In the genomic region with DNA sequence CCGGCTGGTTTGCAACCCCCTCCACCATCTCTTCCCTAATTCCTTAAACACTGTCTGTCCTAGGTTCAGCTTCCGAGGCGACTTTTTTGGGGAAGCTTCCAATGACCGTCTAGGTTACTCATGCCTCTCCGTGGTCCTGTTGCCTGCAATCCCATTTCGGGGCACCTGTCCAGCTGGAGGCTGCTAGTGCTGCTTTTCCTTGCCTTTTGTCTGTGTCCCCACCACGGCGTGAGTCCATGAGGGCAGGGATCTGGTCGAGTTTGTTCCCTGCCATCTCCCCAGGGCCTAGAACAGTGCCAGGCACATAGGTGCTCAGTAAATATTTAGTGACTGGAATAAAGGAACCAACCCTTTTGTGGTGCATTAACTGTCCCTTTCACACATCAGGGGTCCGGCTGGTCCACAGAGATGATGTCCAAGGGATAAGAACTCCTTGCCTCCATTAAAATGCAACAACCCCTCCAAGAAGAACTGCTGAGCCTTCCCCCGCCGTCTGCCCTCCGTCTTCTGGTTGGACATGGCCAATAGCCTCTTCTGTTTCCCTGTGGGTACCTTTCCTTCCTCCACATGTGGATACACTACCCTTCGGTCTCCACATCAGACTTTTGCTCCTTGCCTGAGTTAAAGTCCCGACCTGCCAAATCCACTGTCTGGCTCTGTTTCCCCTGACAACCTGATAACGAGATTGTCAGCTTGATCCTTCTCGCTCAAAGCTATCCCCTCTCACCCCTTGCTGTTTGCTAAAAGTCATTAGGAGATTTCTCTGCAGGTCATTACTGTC, we compare ENCODE assay signal across 15 cellular contexts. TPM values are rescaled to one million over a fixed set of nuclear protein-coding genes. Genes with fewer than 3 reads are reported as not detected.
DNase-seq lines count a peak whose midpoint lies in the region; ATAC-seq and TF ChIP-seq lines count a peak whose summit lies in the region.
"Had no signal": no experiment of that assay in that cellular context is flagged by ENCODE, and none has a peak within 500 bp of the region (broad histone marks: within the 10 kb centered on the region; RNA-seq: fewer than 3 reads in every experiment).

No MANE protein-coding gene starts in this region.

- no peaks in the 10 kb centered on the region for H3K9me3 Mint-ChIP-seq in activated naive CD4-positive, alpha-beta T cell treated with anti-CD3 and anti-CD28 coated beads for 36 hours
- H3K9me3 Mint-ChIP-seq in activated naive CD4-positive, alpha-beta T cell treated with anti-CD3 and anti-CD28 coated beads, Interleukin-2, amount 10 ng/mL, durations not matched to agents 7 days and 5 days = no peaks in the 10 kb centered on the region
- peaks cover 6% of the 10 kb centered on the region for H3K9me3 Mint-ChIP-seq in neural progenitor cell
- H3K9me3 Mint-ChIP-seq: CD14-positive monocyte had no signal

- H3K27me3 ChIP-seq in neural progenitor cell = peaks cover 48% of the 10 kb centered on the region
- H3K27me3 ChIP-seq in upper lobe of right lung = peaks cover 38% of the 10 kb centered on the region
- peaks cover 73% of the 10 kb centered on the region for H3K27me3 ChIP-seq in MM.1S (replicated peaks; ENCODE audit: insufficient read depth, low read length)

- no peak overlapping the region for H3K4me3 Mint-ChIP-seq in activated naive CD4-positive, alpha-beta T cell treated with anti-CD3 and anti-CD28 coated beads for 36 hours
- H3K4me3 Mint-ChIP-seq in activated naive CD4-positive, alpha-beta T cell treated with anti-CD3 and anti-CD28 coated beads, Interleukin-2, amount 10 ng/mL, durations not matched to agents 7 days and 5 days = no peak overlapping the region
- peak overlapping the region; percentile 28 for H3K4me3 Mint-ChIP-seq in neural progenitor cell
- H3K4me3 Mint-ChIP-seq: CD14-positive monocyte had no signal

- intact Hi-C loops in activated naive CD4-positive, alpha-beta T cell treated with anti-CD3 and anti-CD28 coated beads for 36 hours (cut with micrococcal nuclease) = loop anchor here (2.0 kb wide), 1 partner anchor 84 kb away; no protein-coding TSS in a partner anchor
- intact Hi-C loops in upper lobe of right lung (cut with DNase I) = no loop called here

- no peak overlapping the region for H3K4me3 ChIP-seq in coronary artery
- no peak overlapping the region for H3K4me3 ChIP-seq in neural progenitor cell
- no peak overlapping the region for H3K4me3 ChIP-seq in upper lobe of right lung
- H3K4me3 ChIP-seq in MM.1S (ENCODE audit: low read length) = no peak overlapping the region

- peaks cover 4% of the 10 kb centered on the region for H3K4me1 ChIP-seq in neural progenitor cell
- H3K4me1 ChIP-seq in upper lobe of right lung = no peaks in the 10 kb centered on the region
- no peaks in the 10 kb centered on the region for H3K4me1 ChIP-seq in MM.1S (ENCODE audit: low read length)

- H3K9me3 ChIP-seq in neural progenitor cell (ENCODE audit: low read depth) = no peaks in the 10 kb centered on the region
- no peaks in the 10 kb centered on the region for H3K9me3 ChIP-seq in upper lobe of right lung
- H3K9me3 ChIP-seq in MM.1S (replicated peaks; ENCODE audit: insufficient read depth, low read length) = no peaks in the 10 kb centered on the region

- H3K9ac ChIP-seq in neural progenitor cell (no peak overlapping the region), MM.1S (ENCODE audit: low read length) (no peak overlapping the region)

- ATAC-seq in upper lobe of right lung = no peak

- peak; percentile 1 for DNase-seq in activated naive CD4-positive, alpha-beta T cell treated with anti-CD3 and anti-CD28 coated beads for 36 hours
- no peak for DNase-seq in activated naive CD4-positive, alpha-beta T cell treated with anti-CD3 and anti-CD28 coated beads, Interleukin-2, amount 10 ng/mL, durations not matched to agents 7 days and 5 days
- DNase-seq in coronary artery (ENCODE audit: low spot score) = peak; percentile 31
- DNase-seq in neural progenitor cell (ENCODE audit: low spot score) = no peak
- DNase-seq in upper lobe of right lung = peak; percentile 34
- DNase-seq in MM.1S = no peak
- no peak for DNase-seq in SIG-M5 treated with dmso at 0.1 percent for 504 hours (lab: John Stamatoyannopoulos, UW; ENCODE audit: unreplicated experiment)
- no peak for DNase-seq in CD1c-positive myeloid dendritic cell (ENCODE audit: extremely low spot score)
- DNase-seq: GOT3, KG1, NCI-H1048, NCI-H2081 treated with DMSO at 0.1 percent for 48 hours, NCI-H526 treated with DMSO at 0.1 percent for 48 hours, SIG-M5 had no signal

- no peaks in the 10 kb centered on the region for H3K79me2 ChIP-seq in neural progenitor cell (ENCODE audit: low read depth)
- H3K79me2 ChIP-seq in MM.1S (ENCODE audit: low read length) = no peaks in the 10 kb centered on the region

- H3F3A ChIP-seq in neural progenitor cell (ENCODE audit: low read depth) (no peaks in the 10 kb centered on the region), MM.1S (ENCODE audit: insufficient read depth, low read length) (no peaks in the 10 kb centered on the region)

- no peaks in the 10 kb centered on the region for H3K36me3 ChIP-seq in neural progenitor cell
- H3K36me3 ChIP-seq in upper lobe of right lung = no peaks in the 10 kb centered on the region
- no peaks in the 10 kb centered on the region for H3K36me3 ChIP-seq in MM.1S (replicated peaks; ENCODE audit: insufficient read depth, low read length)

- no peaks in the 10 kb centered on the region for H3K9me2 ChIP-seq in MM.1S (replicated peaks; ENCODE audit: insufficient read depth, low read length)

- H2AFZ ChIP-seq in neural progenitor cell (replicated peaks) (no peak overlapping the region), MM.1S (ENCODE audit: low read length) (no peak overlapping the region)

- no peaks in the 10 kb centered on the region for H4K20me1 ChIP-seq in neural progenitor cell (ENCODE audit: low read depth)
- H4K20me1 ChIP-seq in MM.1S (ENCODE audit: insufficient read depth, low read length) = no peaks in the 10 kb centered on the region

- H3K27ac Mint-ChIP-seq in activated naive CD4-positive, alpha-beta T cell treated with anti-CD3 and anti-CD28 coated beads for 36 hours = no peak overlapping the region
- no peak overlapping the region for H3K27ac Mint-ChIP-seq in activated naive CD4-positive, alpha-beta T cell treated with anti-CD3 and anti-CD28 coated beads, Interleukin-2, amount 10 ng/mL, durations not matched to agents 7 days and 5 days
- H3K27ac Mint-ChIP-seq in neural progenitor cell = peak overlapping the region; percentile 57

- no peak overlapping the region for H3K27ac ChIP-seq in coronary artery
- no peak overlapping the region for H3K27ac ChIP-seq in neural progenitor cell
- no peak overlapping the region for H3K27ac ChIP-seq in upper lobe of right lung
- H3K27ac ChIP-seq in MM.1S (ENCODE audit: low read length) = no peak overlapping the region

- peaks cover 7% of the 10 kb centered on the region for H3K4me1 Mint-ChIP-seq in activated naive CD4-positive, alpha-beta T cell treated with anti-CD3 and anti-CD28 coated beads for 36 hours (ENCODE audit: low read depth)
- H3K4me1 Mint-ChIP-seq in activated naive CD4-positive, alpha-beta T cell treated with anti-CD3 and anti-CD28 coated beads, Interleukin-2, amount 10 ng/mL, durations not matched to agents 7 days and 5 days = peaks cover 2% of the 10 kb centered on the region
- peaks cover 16% of the 10 kb centered on the region for H3K4me1 Mint-ChIP-seq in neural progenitor cell
- H3K4me1 Mint-ChIP-seq: CD14-positive monocyte had no signal

- TF ChIP-seq CTCF in coronary artery (IDR thresholded peaks at IDR 0.05) = no peak
- no peak for TF ChIP-seq CTCF in neural progenitor cell (IDR thresholded peaks at IDR 0.05)
- no peak for TF ChIP-seq CTCF in upper lobe of right lung (IDR thresholded peaks at IDR 0.05)
- no peak for TF ChIP-seq CTCF in MM.1S (IDR thresholded peaks at IDR 0.05; ENCODE audit: low read length)

- CTCF ChIA-PET in activated naive CD4-positive, alpha-beta T cell treated with anti-CD3 and anti-CD28 coated beads for 36 hours (lab: Charles Lee) = no interaction called here
- CTCF ChIA-PET in activated naive CD4-positive, alpha-beta T cell treated with anti-CD3 and anti-CD28 coated beads, Interleukin-2, amount 10 ng/mL, durations not matched to agents 7 days and 5 days (lab: Charles Lee) = no interaction called here

- H3K36me3 Mint-ChIP-seq in activated naive CD4-positive, alpha-beta T cell treated with anti-CD3 and anti-CD28 coated beads for 36 hours (ENCODE audit: low read depth) = no peaks in the 10 kb centered on the region
- no peaks in the 10 kb centered on the region for H3K36me3 Mint-ChIP-seq in activated naive CD4-positive, alpha-beta T cell treated with anti-CD3 and anti-CD28 coated beads, Interleukin-2, amount 10 ng/mL, durations not matched to agents 7 days and 5 days
- H3K36me3 Mint-ChIP-seq in neural progenitor cell = no peaks in the 10 kb centered on the region
- H3K36me3 Mint-ChIP-seq: CD14-positive monocyte had no signal

- H3K27me3 Mint-ChIP-seq in activated naive CD4-positive, alpha-beta T cell treated with anti-CD3 and anti-CD28 coated beads for 36 hours (ENCODE audit: low read depth) = peaks cover 14% of the 10 kb centered on the region
- H3K27me3 Mint-ChIP-seq in activated naive CD4-positive, alpha-beta T cell treated with anti-CD3 and anti-CD28 coated beads, Interleukin-2, amount 10 ng/mL, durations not matched to agents 7 days and 5 days = peaks cover 50% of the 10 kb centered on the region
- peaks cover 30% of the 10 kb centered on the region for H3K27me3 Mint-ChIP-seq in neural progenitor cell (ENCODE audit: insufficient read depth, low read depth)

- H3K4me2 ChIP-seq in neural progenitor cell = no peak overlapping the region
- no peak overlapping the region for H3K4me2 ChIP-seq in MM.1S (ENCODE audit: low read depth, low read length)

RNA-seq across cellular contexts. Expression of gene SORCS2, which starts 5.6 kb away (rescaled TPM):
- under 1 TPM; 0.07 to 0.15 TPM for total RNA-seq in activated naive CD4-positive, alpha-beta T cell treated with anti-CD3 and anti-CD28 coated beads for 36 hours
- total RNA-seq in neural progenitor cell (ENCODE audit: low replicate concordance) = 5.2 and 12.9 TPM in 2 replicates
- 7.2 TPM for total RNA-seq in upper lobe of right lung

Comparison
In these comparisons a context has a peak if more than half of its experiments do, and no peak if none do; other contexts are left out.
1. DNase-seq: peak in activated naive CD4-positive, alpha-beta T cell treated with anti-CD3 and anti-CD28 coated beads for 36 hours (single experiment), coronary artery (single experiment) and upper lobe of right lung (single experiment); none in activated naive CD4-positive, alpha-beta T cell treated with anti-CD3 and anti-CD28 coated beads, Interleukin-2, amount 10 ng/mL, durations not matched to agents 7 days and 5 days (single experiment), neural progenitor cell (single experiment), MM.1S (single experiment), SIG-M5 treated with dmso at 0.1 percent for 504 hours (single experiment) and CD1c-positive myeloid dendritic cell (single experiment).